In genomic region chr6:9690388-9690787, GRCh38 we compare ENCODE assay signal across 25 cellular contexts.
"Had no signal": no experiment of that assay in that cellular context is flagged by ENCODE, and none has a peak within 500 bp of the region (broad histone marks: within the 10 kb centered on the region; RNA-seq: fewer than 3 reads in every experiment).

No MANE protein-coding gene starts in this region.

- H3K27me3 ChIP-seq: right atrium auricular region, stomach, testis, thyroid gland, transverse colon, upper lobe of left lung, vagina had no signal

- DNase-seq: islet precursor cell; left ventricle myocardium superior; lower lobe of right lung; mammary epithelial cell; mesenchymal stem cell; naive thymus-derived CD8-positive, alpha-beta T cell; nucleus accumbens; psoas muscle; stimulated activated CD4-positive, alpha-beta T cell treated with anti-CD3 and anti-CD28 coated beads, Interleukin-12 subunit alpha, Interleukin-12 subunit beta, amount 100 ng/mL, for 4 hours; stimulated activated CD4-positive, alpha-beta T cell treated with anti-CD3 and anti-CD28 coated beads, Interleukin-15, amount 100 ng/mL, for 24 hours; stimulated activated CD4-positive, alpha-beta T cell treated with anti-CD3 and anti-CD28 coated beads, Interleukin-2, amount 100 ng/mL, for 24 hours; stimulated activated CD4-positive, alpha-beta T cell treated with anti-CD3 and anti-CD28 coated beads, Interleukin-4, amount 100 ng/mL, for 1 hour; stimulated activated naive B cell treated with anti-CD40 and anti-IgM and Interleukin-4, amounts not matched to agents 10 μg/mL and 1 μg/mL and 100 μg/mL, for 72 hours; stimulated activated naive CD8-positive, alpha-beta T cell treated with anti-CD3 and anti-CD28 coated beads, Interleukin-15, Interleukin-2, amounts not matched to agents 100 U/mL and 50 U/mL, for 24 hours; stomach; testis; thyroid gland; transverse colon; upper lobe of left lung had no signal

- H3K79me2 ChIP-seq: parathyroid adenoma had no signal

- H3K9ac ChIP-seq: parathyroid adenoma had no signal

- H3K4me1 ChIP-seq: lower lobe of right lung, parathyroid adenoma, psoas muscle, right atrium auricular region, stomach, testis, thyroid gland, transverse colon, upper lobe of left lung, vagina had no signal

- H3K27ac ChIP-seq: lower lobe of right lung, parathyroid adenoma, psoas muscle, right atrium auricular region, skin epidermis, stomach, testis, thyroid gland, transverse colon, upper lobe of left lung, vagina had no signal

- ATAC-seq: left lobe of liver; left ventricle myocardium superior; lower lobe of right lung; naive thymus-derived CD8-positive, alpha-beta T cell; psoas muscle; sciatic nerve; stimulated activated naive B cell treated with anti-CD40 and anti-IgM and Interleukin-4, amounts not matched to agents 10 μg/mL and 1 μg/mL and 100 μg/mL, for 72 hours; stimulated activated naive CD8-positive, alpha-beta T cell treated with anti-CD3 and anti-CD28 coated beads, Interleukin-15, Interleukin-2, amounts not matched to agents 100 U/mL and 50 U/mL, for 24 hours had no signal

- H3K4me3 ChIP-seq: lower lobe of right lung, psoas muscle, right atrium auricular region, skin epidermis, stomach, testis, thyroid gland, transverse colon, upper lobe of left lung, vagina had no signal

- H3K36me3 ChIP-seq: lower lobe of right lung, right atrium auricular region, stomach, thyroid gland, transverse colon, upper lobe of left lung, vagina had no signal

- H2AFZ ChIP-seq: parathyroid adenoma had no signal

- H3K9me3 ChIP-seq: lower lobe of right lung, psoas muscle, testis, thyroid gland, transverse colon, vagina had no signal
